ENCODE assay signal across 1 cellular context in the genomic region with DNA sequence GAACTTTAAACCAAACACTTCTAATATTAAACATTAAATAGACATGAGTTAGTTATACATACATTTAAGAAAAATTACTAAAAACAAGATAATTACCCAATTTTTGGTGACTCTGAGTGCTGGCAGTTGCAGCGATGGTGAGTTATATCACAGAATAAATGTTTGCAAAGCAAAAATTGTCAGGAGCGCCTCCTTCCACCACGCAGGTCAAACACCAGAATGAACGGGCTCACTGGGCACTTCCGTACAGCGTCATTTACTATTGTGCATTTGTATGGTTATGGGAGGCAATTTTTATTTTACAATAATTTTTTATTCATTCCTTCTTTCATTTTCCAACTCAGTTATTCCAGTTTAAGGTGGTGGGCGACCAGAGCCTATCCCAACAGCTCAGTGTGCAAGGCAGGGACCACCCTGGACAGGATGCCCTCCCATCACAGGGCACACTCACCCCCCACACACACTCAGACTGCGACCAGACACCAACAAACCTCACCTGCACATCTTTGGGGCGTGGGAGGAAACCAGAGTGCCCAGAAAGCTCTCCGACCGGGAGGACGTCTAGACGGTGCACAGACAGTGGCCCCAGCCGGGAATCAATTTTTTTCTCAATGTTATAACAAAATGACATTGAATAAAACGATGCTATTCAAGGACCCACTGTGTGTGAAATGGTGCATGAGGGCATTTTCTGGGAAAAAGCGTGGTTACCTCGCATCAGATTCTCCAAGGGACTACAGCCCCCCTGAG.
TF ChIP-seq lines count a peak whose summit lies in the region.

No MANE protein-coding gene starts in this region.

TF ChIP-seq in SK-N-SH treated with all-trans-retinoic acid at 6 μM for 48 hours, 23 proteins besides CTCF, POLR2A, EP300 and RAD21 (continued from another document):
- TF ChIP-seq ZC3H10 (CRISPR knock-in tag; IDR thresholded peaks at IDR 0.05) = no peak
- TF ChIP-seq GLIS3 (CRISPR knock-in tag; IDR thresholded peaks at IDR 0.05) = no peak
- TF ChIP-seq TOX (CRISPR knock-in tag; IDR thresholded peaks at IDR 0.05; ENCODE audit: borderline replicate concordance) = no peak
